12 cellular contexts compared by ENCODE assay signal in the genomic region with DNA sequence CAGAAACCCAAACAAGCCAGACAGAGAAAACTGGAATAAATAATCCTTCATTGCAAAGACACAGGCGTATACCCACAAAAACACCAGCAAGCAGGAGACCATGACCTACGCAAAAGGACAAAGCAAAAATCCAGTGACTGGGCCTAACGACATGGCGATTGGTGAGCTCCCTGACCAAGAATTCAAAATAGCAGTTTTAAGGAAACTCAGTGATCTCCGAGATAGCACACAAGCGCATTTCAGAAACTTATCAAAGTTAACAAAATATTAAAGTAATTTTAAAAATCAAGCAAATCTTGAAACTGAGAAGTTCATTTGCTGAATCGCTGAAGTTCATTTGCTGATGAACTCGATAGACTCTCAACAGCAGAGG. TPM values are rescaled to one million over a fixed set of nuclear protein-coding genes. Genes with fewer than 3 reads are reported as not detected.
DNase-seq lines count a peak whose midpoint lies in the region; ATAC-seq, FAIRE-seq and TF ChIP-seq lines count a peak whose summit lies in the region.
"Had no signal": no experiment of that assay in that cellular context is flagged by ENCODE, and none has a peak within 500 bp of the region (broad histone marks: within the 10 kb centered on the region; RNA-seq: fewer than 3 reads in every experiment).

No MANE protein-coding gene starts in this region.

- H4K20me1 ChIP-seq in MM.1S (ENCODE audit: insufficient read depth, low read length), result no peaks in the 10 kb centered on the region

- H3K9me2 ChIP-seq in MM.1S (replicated peaks; ENCODE audit: insufficient read depth, low read length), result no peaks in the 10 kb centered on the region

- no peaks in the 10 kb centered on the region for H3F3A ChIP-seq in MM.1S (ENCODE audit: insufficient read depth, low read length)

- H3K9me3 Mint-ChIP-seq in CD8-positive, alpha-beta T cell, result no peaks in the 10 kb centered on the region
- H3K9me3 Mint-ChIP-seq in neural crest cell, result no peaks in the 10 kb centered on the region

- H3K27me3 Mint-ChIP-seq in CD8-positive, alpha-beta T cell (ENCODE audit: low read depth), result peaks cover 34% of the 10 kb centered on the region
- peaks cover 68% of the 10 kb centered on the region for H3K27me3 Mint-ChIP-seq in neural crest cell (ENCODE audit: low read depth)

- TF ChIP-seq POLR2A in GM12891 (IDR thresholded peaks at IDR 0.05; ENCODE audit: low read depth, low read length), result no peak

- peaks cover 6% of the 10 kb centered on the region for H3K4me1 ChIP-seq in CD8-positive, alpha-beta T cell (ENCODE audit: insufficient read depth, low read length)
- H3K4me1 ChIP-seq in MM.1S (ENCODE audit: low read length) (no peaks in the 10 kb centered on the region), duodenal mucosa (ENCODE audit: control insufficient read depth in 1 of 2, insufficient read depth in 2 of 2, low read length in 2 of 2) (peaks cover 5 to 8% of the 10 kb centered on the region in 2 donors)

- no peak overlapping the region for H3K27ac ChIP-seq in CD8-positive, alpha-beta T cell (ENCODE audit: low read depth, low read length)
- H3K27ac ChIP-seq in MM.1S (ENCODE audit: low read length) (no peak overlapping the region), duodenal mucosa (ENCODE audit: low read depth, low read length) (no peak overlapping the region)

- no peaks in the 10 kb centered on the region for H3K36me3 ChIP-seq in CD8-positive, alpha-beta T cell (ENCODE audit: insufficient read depth, low read length)
- H3K36me3 ChIP-seq in MM.1S (replicated peaks; ENCODE audit: insufficient read depth, low read length), result no peaks in the 10 kb centered on the region
- no peaks in the 10 kb centered on the region for H3K36me3 ChIP-seq in duodenal mucosa (ENCODE audit: control insufficient read depth in 1 of 2, insufficient read depth in 2 of 2, low read length in 2 of 2)

- H3K4me1 Mint-ChIP-seq in CD8-positive, alpha-beta T cell (ENCODE audit: low read depth), result peaks cover 8% of the 10 kb centered on the region
- peaks cover 5% of the 10 kb centered on the region for H3K4me1 Mint-ChIP-seq in neural crest cell

- H3K4me3 ChIP-seq in CD8-positive, alpha-beta T cell (ENCODE audit: low read depth, low read length), result peak overlapping the region; percentile 50
- H3K4me3 ChIP-seq in MM.1S (ENCODE audit: low read length) (peak overlapping the region; percentile 65), duodenal mucosa (ENCODE audit: low read depth in 1 of 2, low read length in 2 of 2) (peak overlapping the region; percentile 71 to 78)

- no peak for ATAC-seq in CD8-positive, alpha-beta T cell
- ATAC-seq in GM21717 (IDR thresholded peaks at IDR 0.05; ENCODE audit: unreplicated experiment), result no peak

- H3K79me2 ChIP-seq in MM.1S (ENCODE audit: low read length), result no peaks in the 10 kb centered on the region

- CTCF ChIA-PET in CD8-positive, alpha-beta T cell (lab: Charles Lee), result interaction anchor here (0.9 to 3.6 kb wide), 10 partner anchors 8 to 569 kb away, joined by 3 to 26 read pairs (median 4); no protein-coding TSS in a partner anchor

- peak overlapping the region; percentile 94; the same call in 1 of the 2 replicates for H2AFZ ChIP-seq in MM.1S (ENCODE audit: low read length)

- H3K9ac ChIP-seq in MM.1S (ENCODE audit: low read length) (no peak overlapping the region), duodenal mucosa (ENCODE audit: low read depth in 1 of 2, low read length in 2 of 2) (no peak overlapping the region)

- intact Hi-C loops in CD8-positive, alpha-beta T cell (cut with DNase I, micrococcal nuclease), result loop anchor here (2.0 to 5.0 kb wide), 2 partner anchors 180 to 182 kb away; no protein-coding TSS in a partner anchor

- no peaks in the 10 kb centered on the region for H3K36me3 Mint-ChIP-seq in CD8-positive, alpha-beta T cell
- H3K36me3 Mint-ChIP-seq in neural crest cell (ENCODE audit: low read depth), result no peaks in the 10 kb centered on the region

- no peaks in the 10 kb centered on the region for H3K27me3 ChIP-seq in CD8-positive, alpha-beta T cell (ENCODE audit: insufficient read depth, low read length)
- H3K27me3 ChIP-seq in MM.1S (replicated peaks; ENCODE audit: insufficient read depth, low read length), result no peaks in the 10 kb centered on the region
- H3K27me3 ChIP-seq in duodenal mucosa (ENCODE audit: control insufficient read depth in 1 of 2, insufficient read depth in 2 of 2, low read length in 2 of 2), result peaks cover 6% of the 10 kb centered on the region in 2 donors

- H3K4me2 ChIP-seq in MM.1S (ENCODE audit: low read depth, low read length), result peak overlapping the region; percentile 92

- no peak overlapping the region for H3K27ac Mint-ChIP-seq in CD8-positive, alpha-beta T cell
- no peak overlapping the region for H3K27ac Mint-ChIP-seq in neural crest cell (ENCODE audit: unreplicated experiment)

- H3K9me3 ChIP-seq in CD8-positive, alpha-beta T cell (ENCODE audit: low read length), result no peaks in the 10 kb centered on the region
- H3K9me3 ChIP-seq in MM.1S (replicated peaks; ENCODE audit: insufficient read depth, low read length) (no peaks in the 10 kb centered on the region), duodenal mucosa (ENCODE audit: control insufficient read depth in 1 of 2, low read length in 2 of 2) (no peaks in the 10 kb centered on the region)

- DNase-seq in CD8-positive, alpha-beta T cell, result no peak
- DNase-seq in MM.1S, result no peak
- no peak for DNase-seq in neural crest cell (ENCODE audit: low read depth, low spot score)
- DNase-seq in GM12891 (ENCODE audit: insufficient read length, low spot score), result no peak
- DNase-seq in NCI-H2196 (lab: John Stamatoyannopoulos, UW; ENCODE audit: unreplicated experiment), result no peak
- no peak for DNase-seq in DMS153 (lab: John Stamatoyannopoulos, UW)
- DNase-seq: NCI-H345 had no signal

- peak overlapping the region; percentile 75 for H3K4me3 Mint-ChIP-seq in CD8-positive, alpha-beta T cell
- H3K4me3 Mint-ChIP-seq in neural crest cell, result no peak overlapping the region

- TF ChIP-seq CTCF in CD8-positive, alpha-beta T cell (IDR thresholded peaks at IDR 0.05), result no peak
- no peak for TF ChIP-seq CTCF in MM.1S (IDR thresholded peaks at IDR 0.05; ENCODE audit: low read length)
- TF ChIP-seq CTCF in neural crest cell (conservative IDR thresholded peaks at IDR 0.05), result peak; percentile 7

- POLR2A ChIA-PET in CD8-positive, alpha-beta T cell (lab: Charles Lee), result no interaction called here

- no peak for FAIRE-seq in GM12891 (lab: Jason Lieb, UNC)
- FAIRE-seq: G401.6 had no signal

TF ChIP-seq in GM12891, 5 proteins besides CTCF, POLR2A, EP300 and RAD21:
- TF ChIP-seq SPI1 (IDR thresholded peaks at IDR 0.05; ENCODE audit: low read depth, low read length) (no peak), PAX5 (IDR thresholded peaks at IDR 0.05; ENCODE audit: insufficient read depth, low read length, severe bottlenecking) (no peak), TAF1 (IDR thresholded peaks at IDR 0.05; ENCODE audit: low read depth, low read length) (no peak), POU2F2 (IDR thresholded peaks at IDR 0.05; ENCODE audit: low read depth, low read length) (no peak), POLR2AphosphoS5 (IDR thresholded peaks at IDR 0.05; ENCODE audit: low read depth, low read length) (no peak)

RNA-seq across cellular contexts. Expression of gene DBX1, which starts 27.6 kb away (rescaled TPM):
- not detected for total RNA-seq in CD8-positive, alpha-beta T cell
- 26.3 and 29.6 TPM in 2 replicates for total RNA-seq in neural crest cell
- not detected for polyA plus RNA-seq in GM12891 (2012; ENCODE audit: low read depth, missing spikeins)
- total RNA-seq: left colon; T-helper 1 cell treated with Interleukin-12 subunit alpha and Interleukin-12 subunit beta and Interleukin-4 antibody, amounts not matched to agents 30 ng/mL and 1 ng/mL, for 36 hours had no signal

Comparison
In these comparisons a context has a peak if more than half of its experiments do, and no peak if none do; other contexts are left out.
1. RNA of gene DBX1, which starts 27.6 kb away (total RNA-seq): 26.3 to 29.6 TPM in neural crest cell; not detected in CD8-positive, alpha-beta T cell; every median in the first group is over 10 times any median in the second.
2. Peak in every context shown above with its lines, with median percentiles within 50 percentile points of each other: H3K4me3 ChIP-seq.